In the genomic region with DNA sequence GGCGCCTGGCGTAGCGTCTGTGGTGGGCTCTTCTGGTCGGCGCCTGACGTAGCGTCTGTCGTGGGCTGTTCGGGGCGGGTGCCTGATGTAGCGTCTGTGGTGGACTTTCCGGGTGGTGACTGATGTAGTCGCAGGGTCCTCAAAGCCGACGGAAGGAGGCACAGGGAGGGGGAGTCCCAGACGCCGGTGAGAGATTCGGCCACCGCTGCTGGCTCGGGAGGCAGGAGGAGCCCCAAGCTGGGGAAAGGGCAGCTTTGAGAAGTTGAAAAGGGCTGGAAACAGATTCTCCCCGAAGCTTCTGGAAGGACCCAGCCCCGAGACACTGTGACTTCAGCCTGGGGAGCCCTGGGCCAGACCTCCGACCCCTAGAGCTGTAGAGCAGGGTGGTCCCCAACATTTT, we compare ENCODE assay signal across 18 cellular contexts.
"Had no signal": no experiment of that assay in that cellular context is flagged by ENCODE, and none has a peak within 500 bp of the region (broad histone marks: within the 10 kb centered on the region; RNA-seq: fewer than 3 reads in every experiment).

No MANE protein-coding gene starts in this region.

- H3K4me1 Mint-ChIP-seq: activated naive CD8-positive, alpha-beta T cell treated with anti-CD3 and anti-CD28 coated beads for 36 hours had no signal

- FAIRE-seq: frontal cortex, urothelium cell line had no signal

- H3K27ac Mint-ChIP-seq: activated CD8-positive, alpha-beta T cell treated with anti-CD3 and anti-CD28 coated beads, Interleukin-2, amount 10 ng/mL, durations not matched to agents 7 days and 5 days; activated naive CD8-positive, alpha-beta T cell treated with anti-CD3 and anti-CD28 coated beads for 36 hours had no signal

- DNase-seq: activated CD4-positive, alpha-beta T cell treated with anti-CD3 and anti-CD28 coated beads for 1 hour; activated CD4-positive, alpha-beta T cell treated with anti-CD3 and anti-CD28 coated beads, Interleukin-2, amount 50 U/mL, for 1 hour; activated CD8-positive, alpha-beta T cell treated with anti-CD3 and anti-CD28 coated beads, Interleukin-2, amount 10 ng/mL, durations not matched to agents 7 days and 5 days; activated naive CD4-positive, alpha-beta T cell treated with Interleukin-2 at 50 U/mL for 16 hours; activated naive CD8-positive, alpha-beta T cell treated with anti-CD3 and anti-CD28 coated beads for 36 hours; hypothalamus; mesenchymal stem cell; mucosa of descending colon; nucleus accumbens; stimulated activated CD4-positive, alpha-beta T cell treated with anti-CD3 and anti-CD28 coated beads, Interleukin-4, amount 100 ng/mL, for 4 hours; stimulated activated naive CD8-positive, alpha-beta T cell treated with anti-CD3 and anti-CD28 coated beads, Interleukin-15, Interleukin-2, amounts not matched to agents 100 U/mL and 50 U/mL, for 24 hours; substantia nigra had no signal

- H3K27me3 ChIP-seq: breast epithelium, tibial nerve had no signal

- H3K4me3 ChIP-seq: breast epithelium, coronary artery, esophagus muscularis mucosa, mucosa of descending colon, tibial nerve had no signal

- H3K36me3 ChIP-seq: breast epithelium, esophagus muscularis mucosa, tibial nerve had no signal

- H3K36me3 Mint-ChIP-seq: activated naive CD8-positive, alpha-beta T cell treated with anti-CD3 and anti-CD28 coated beads for 36 hours had no signal

- ATAC-seq: activated CD8-positive, alpha-beta T cell treated with anti-CD3 and anti-CD28 coated beads, Interleukin-2, amount 10 ng/mL, durations not matched to agents 7 days and 5 days; mucosa of descending colon; stimulated activated naive CD8-positive, alpha-beta T cell treated with anti-CD3 and anti-CD28 coated beads, Interleukin-15, Interleukin-2, amounts not matched to agents 100 U/mL and 50 U/mL, for 24 hours had no signal

- H3K27me3 Mint-ChIP-seq: activated naive CD8-positive, alpha-beta T cell treated with anti-CD3 and anti-CD28 coated beads for 36 hours had no signal

- H3K27ac ChIP-seq: breast epithelium, coronary artery, esophagus muscularis mucosa, tibial nerve had no signal

- H3K9me3 ChIP-seq: esophagus muscularis mucosa, mucosa of descending colon had no signal

- H3K9me3 Mint-ChIP-seq: activated naive CD8-positive, alpha-beta T cell treated with anti-CD3 and anti-CD28 coated beads for 36 hours had no signal

- H3K4me3 Mint-ChIP-seq: activated CD8-positive, alpha-beta T cell treated with anti-CD3 and anti-CD28 coated beads, Interleukin-2, amount 10 ng/mL, durations not matched to agents 7 days and 5 days; activated naive CD8-positive, alpha-beta T cell treated with anti-CD3 and anti-CD28 coated beads for 36 hours had no signal

- H3K4me1 ChIP-seq: breast epithelium, esophagus muscularis mucosa, tibial nerve had no signal
